ENCODE assay signal across 1 cellular context in genomic region chr1:110963666-110964399, GRCh38.
A peak's percentile ranks its signal among the peaks of the same experiment; 100 is the strongest.
TF ChIP-seq lines count a peak whose summit lies in the region.

Gene LRIF1 (minus strand): TSS chr1:110963922. CDS start chr1:110963688, 234 bp downstream.

TF ChIP-seq in HepG2, 621 proteins besides CTCF, POLR2A, EP300 and RAD21 (continued from another document and continues in another):
- TF ChIP-seq BCLAF1 (IDR thresholded peaks at IDR 0.05) (no peak), TOPORS (CRISPR knock-in tag; IDR thresholded peaks at IDR 0.05) (peak; percentile 55), ATF1 (CRISPR knock-in tag; IDR thresholded peaks at IDR 0.05) (peak; percentile 95), NR2F2 (IDR thresholded peaks at IDR 0.05; ENCODE audit: borderline replicate concordance, low read depth) (no peak), IKZF4 (CRISPR knock-in tag; IDR thresholded peaks at IDR 0.05; ENCODE audit: borderline replicate concordance, low read depth, not compliant biosample characterization) (no peak), HHEX (CRISPR knock-in tag; IDR thresholded peaks at IDR 0.05) (no peak), RBM22 (optimal IDR thresholded peaks at IDR 0.05; ENCODE audit: low read length) (no peak), SP1 (IDR thresholded peaks at IDR 0.05) (no peak), SP1 (CRISPR knock-in tag; IDR thresholded peaks at IDR 0.05) (peak; percentile 98), AHR (CRISPR knock-in tag; IDR thresholded peaks at IDR 0.05) (no peak), ZNF670 (CRISPR knock-in tag; IDR thresholded peaks at IDR 0.05; ENCODE audit: borderline replicate concordance) (peak; percentile 8; the same call in 1 of the 2 replicates), HOXD1 (CRISPR knock-in tag; IDR thresholded peaks at IDR 0.05) (no peak), ZFP91 (CRISPR knock-in tag; IDR thresholded peaks at IDR 0.05; ENCODE audit: borderline replicate concordance) (peak; percentile 90), KDM5B (CRISPR knock-in tag; IDR thresholded peaks at IDR 0.05; ENCODE audit: borderline replicate concordance) (peak; percentile 90), ZNF432 (CRISPR knock-in tag; IDR thresholded peaks at IDR 0.05; ENCODE audit: borderline replicate concordance) (no peak), ZBTB43 (CRISPR knock-in tag; conservative IDR thresholded peaks at IDR 0.05) (no peak; the same call in none of the 2 replicates), NBN (conservative IDR thresholded peaks at IDR 0.05) (no peak), NR2F6 (IDR thresholded peaks at IDR 0.05) (no peak), NR2F6 (CRISPR knock-in tag; IDR thresholded peaks at IDR 0.05) (no peak), ZNF430 (CRISPR knock-in tag; IDR thresholded peaks at IDR 0.05) (peak; percentile 54), ZNF749 (CRISPR knock-in tag; IDR thresholded peaks at IDR 0.05; ENCODE audit: borderline replicate concordance) (no peak), HDAC6 (IDR thresholded peaks at IDR 0.05; ENCODE audit: low read depth, low read length) (no peak), TBX3 (IDR thresholded peaks at IDR 0.05; ENCODE audit: borderline replicate concordance) (peak; percentile 33; the same call in 1 of the 2 replicates), U2AF2 (IDR thresholded peaks at IDR 0.05; ENCODE audit: low read depth, low read length) (no peak), ISX (CRISPR knock-in tag; conservative IDR thresholded peaks at IDR 0.05) (no peak), ZNF792 (CRISPR knock-in tag; IDR thresholded peaks at IDR 0.05) (peak; percentile 71), ZIK1 (CRISPR knock-in tag; IDR thresholded peaks at IDR 0.05; ENCODE audit: borderline replicate concordance, low read depth) (no peak), SMAD3 (CRISPR knock-in tag; IDR thresholded peaks at IDR 0.05) (no peak), ZNF501 (CRISPR knock-in tag; IDR thresholded peaks at IDR 0.05) (peak; percentile 94), HMGXB4 (CRISPR knock-in tag; IDR thresholded peaks at IDR 0.05; ENCODE audit: borderline replicate concordance in 1 of 2, low read depth in 1 of 2) (peak; percentile 81 to 88; a peak in 3 of 4 replicates), SNAPC2 (CRISPR knock-in tag; IDR thresholded peaks at IDR 0.05) (no peak), NCOA2 (CRISPR knock-in tag; IDR thresholded peaks at IDR 0.05) (peak; percentile 10; the same call in 1 of the 2 replicates), ZFX (CRISPR knock-in tag; IDR thresholded peaks at IDR 0.05; ENCODE audit: low read depth) (peak; percentile 69), RBFOX2 (IDR thresholded peaks at IDR 0.05; ENCODE audit: low read depth, low read length) (peak; percentile 93), ELF3 (CRISPR knock-in tag; IDR thresholded peaks at IDR 0.05) (peak; percentile 62; the same call in 1 of the 2 replicates), ZNF414 (CRISPR knock-in tag; IDR thresholded peaks at IDR 0.05) (no peak), ZXDC (CRISPR knock-in tag; IDR thresholded peaks at IDR 0.05) (no peak), ZNF839 (CRISPR knock-in tag; IDR thresholded peaks at IDR 0.05; ENCODE audit: borderline replicate concordance) (no peak), ZNF34 (CRISPR knock-in tag; IDR thresholded peaks at IDR 0.05; ENCODE audit: borderline replicate concordance) (no peak), ZEB1 (IDR thresholded peaks at IDR 0.05; ENCODE audit: insufficient replicate concordance, low read depth) (no peak), POGZ (CRISPR knock-in tag; IDR thresholded peaks at IDR 0.05) (peak; percentile 94), ZNF407 (CRISPR knock-in tag; IDR thresholded peaks at IDR 0.05; ENCODE audit: not compliant biosample characterization) (no peak), NFE2L2 (IDR thresholded peaks at IDR 0.05; ENCODE audit: low read length) (no peak), ZNF317 (CRISPR knock-in tag; IDR thresholded peaks at IDR 0.05) (peak; percentile 21)
